Comparison of ENCODE assay signal across 10 cellular contexts in genomic region chr2:172995323-172996244, GRCh38.
A peak's percentile ranks its signal among the peaks of the same experiment; 100 is the strongest.
DNase-seq lines count a peak whose midpoint lies in the region; ATAC-seq and TF ChIP-seq lines count a peak whose summit lies in the region.
"Had no signal": no experiment of that assay in that cellular context is flagged by ENCODE, and none has a peak within 500 bp of the region (broad histone marks: within the 10 kb centered on the region; RNA-seq: fewer than 3 reads in every experiment).

No MANE protein-coding gene starts in this region.

- H3K36me3 ChIP-seq in BE2C: no peaks in the 10 kb centered on the region
- H3K36me3 ChIP-seq: tibial artery had no signal

- no peaks in the 10 kb centered on the region for H3K4me1 ChIP-seq in BE2C

- TF ChIP-seq CTCF in GM12872 (IDR thresholded peaks at IDR 0.05; ENCODE audit: insufficient read depth, low read depth, low read length) (peak; percentile 7; the same call in 1 of the 3 replicates), BE2C (IDR thresholded peaks at IDR 0.05; ENCODE audit: low read depth, low read length) (no peak)

- H3K9me3 ChIP-seq in BE2C: no peaks in the 10 kb centered on the region
- H3K9me3 ChIP-seq: tibial artery had no signal

- no peak overlapping the region for H3K4me3 ChIP-seq in BE2C (ENCODE audit: low read depth, low read length)
- H3K4me3 ChIP-seq: tibial artery had no signal

- DNase-seq in RKO (ENCODE audit: low spot score) (peak; percentile 33), fibroblast of the conjunctiva (ENCODE audit: low read depth) (peak; percentile 48), putamen (ENCODE audit: low spot score) (peak; percentile 43), NAMALWA (ENCODE audit: low spot score) (no peak), GF-D8 (lab: John Stamatoyannopoulos, UW) (no peak), BE2C (no peak)
- DNase-seq: NCI-H1436 treated with DMSO at 0.1 percent for 48 hours had no signal

- no peak for ATAC-seq in GM18511 (IDR thresholded peaks at IDR 0.05; ENCODE audit: unreplicated experiment)

- no peaks in the 10 kb centered on the region for H3K27me3 ChIP-seq in BE2C
- H3K27me3 ChIP-seq: tibial artery had no signal

Comparison
In these comparisons a context has a peak if more than half of its experiments do, and no peak if none do; other contexts are left out.
1. DNase-seq: peak in RKO (single experiment), fibroblast of the conjunctiva (single experiment) and putamen (single experiment); none in NAMALWA (single experiment), GF-D8 (single experiment) and BE2C (single experiment).